ENCODE assay signal across 8 cellular contexts in the genomic region with DNA sequence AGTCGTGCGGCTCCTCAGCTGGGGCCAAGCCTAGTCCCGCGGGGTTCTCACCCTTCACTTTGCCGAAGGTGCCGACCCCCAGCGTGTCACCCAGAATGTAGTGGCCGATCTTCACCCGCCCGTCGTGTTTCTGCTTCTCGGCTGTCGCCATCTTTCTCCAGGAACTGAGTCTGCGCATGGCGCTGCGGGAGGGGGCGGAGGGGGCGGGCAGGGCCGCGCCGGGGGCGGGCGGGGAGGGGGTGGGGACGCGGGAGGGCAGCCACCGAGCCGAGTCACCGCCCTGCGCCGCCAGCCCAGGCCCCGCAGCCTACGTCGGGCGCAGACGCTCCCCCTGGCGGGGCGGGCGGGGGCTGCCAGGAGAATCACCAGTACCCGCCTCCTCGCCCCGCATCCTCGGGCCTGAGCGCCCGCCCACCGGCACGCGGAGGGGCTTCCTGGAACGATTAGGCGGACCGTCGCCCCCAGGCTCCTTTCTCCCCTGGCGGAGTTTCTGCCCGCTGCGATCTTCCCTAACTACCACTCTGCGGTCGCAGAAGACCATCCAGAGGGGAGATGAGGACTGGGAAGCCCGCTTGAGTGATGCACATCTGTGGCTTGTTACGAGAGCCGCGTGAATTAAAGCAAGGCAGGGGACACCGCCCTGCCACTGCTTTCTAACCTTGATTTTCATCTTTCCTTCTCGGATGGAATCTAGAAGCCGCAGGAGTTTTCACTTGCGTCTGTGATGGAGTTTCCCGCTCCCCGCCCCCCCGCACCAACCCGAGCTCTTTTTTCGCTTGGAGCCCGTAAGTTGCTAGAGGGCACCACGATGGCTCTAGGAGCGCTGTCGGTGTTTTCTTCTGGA. TPM values are rescaled to one million over a fixed set of nuclear protein-coding genes. Genes with fewer than 3 reads are reported as not detected.
DNase-seq lines count a peak whose midpoint lies in the region; ATAC-seq and TF ChIP-seq lines count a peak whose summit lies in the region.

A gene (minus strand): TSS at position 363 of the 844 bp plus-strand sequence. CDS start 185 bp downstream, at position 178.

- H3K4me1 Mint-ChIP-seq in CD8-positive, alpha-beta T cell (ENCODE audit: low read depth): peaks cover 47% of the 10 kb centered on the region

- peaks cover 25% of the 10 kb centered on the region for H3K36me3 Mint-ChIP-seq in CD8-positive, alpha-beta T cell

- H3K9me3 ChIP-seq in CD8-positive, alpha-beta T cell (ENCODE audit: low read length): no peaks in the 10 kb centered on the region
- no peaks in the 10 kb centered on the region for H3K9me3 ChIP-seq in right lobe of liver

- peak; percentile 84 to 93 (median 88) for DNase-seq in CD8-positive, alpha-beta T cell
- DNase-seq in HK-2 (ENCODE audit: unreplicated experiment) (peak; percentile 84), NCI-H82 (lab: John Stamatoyannopoulos, UW) (peak; percentile 90), dermis microvascular lymphatic vessel endothelial cell (ENCODE audit: low read depth in 2 of 2) (peak; percentile 68 to 93), right lobe of liver (peak; percentile 90 to 93 (median 92))
- DNase-seq in activated CD4-positive, alpha-beta T cell treated with anti-CD3 and anti-CD28 coated beads, Interleukin-2, amount 50 U/mL, for 48 hours: peak; percentile 84 to 86
- DNase-seq in stimulated activated CD4-positive, alpha-beta T cell treated with anti-CD3 and anti-CD28 coated beads, Interleukin-4, amount 100 ng/mL, for 4 hours: peak; percentile 83 to 90

- no peaks in the 10 kb centered on the region for H3K27me3 ChIP-seq in CD8-positive, alpha-beta T cell (ENCODE audit: insufficient read depth, low read length)
- H3K27me3 ChIP-seq in right lobe of liver: no peaks in the 10 kb centered on the region

- peak; percentile 64 for TF ChIP-seq POLR2A in right lobe of liver (IDR thresholded peaks at IDR 0.05)

- POLR2A ChIA-PET in CD8-positive, alpha-beta T cell (lab: Charles Lee): interaction anchor here (0.6 to 1.9 kb wide), 3 partner anchors 43 to 328 kb away, joined by 3 to 7 read pairs (median 3); a partner anchor contains a TSS

- peak within 1 kb of the TSS; percentile 94 for H3K4me3 Mint-ChIP-seq in CD8-positive, alpha-beta T cell

- H3K4me1 ChIP-seq in CD8-positive, alpha-beta T cell (ENCODE audit: insufficient read depth, low read length): peaks cover 22% of the 10 kb centered on the region
- peaks cover 0 to 18% (median 5%) of the 10 kb centered on the region in 4 donors for H3K4me1 ChIP-seq in right lobe of liver

- peak; percentile 65 for TF ChIP-seq CTCF in CD8-positive, alpha-beta T cell (IDR thresholded peaks at IDR 0.05)
- TF ChIP-seq CTCF in right lobe of liver (IDR thresholded peaks at IDR 0.05): peak; percentile 67 to 85 (median 71)

- WGBS in right lobe of liver (ENCODE audit: insufficient coverage, low coverage, low lambda C conversion rate, missing lambda C conversion rate): 2% methylated on average over 22 of the region's 73 CpGs

- H3K27me3 Mint-ChIP-seq in CD8-positive, alpha-beta T cell (ENCODE audit: low read depth): no peaks in the 10 kb centered on the region

- H3K27ac Mint-ChIP-seq in CD8-positive, alpha-beta T cell: peak within 1 kb of the TSS; percentile 94

- ATAC-seq in CD8-positive, alpha-beta T cell: peak; percentile 93
- ATAC-seq in GM19455 (IDR thresholded peaks at IDR 0.05; ENCODE audit: unreplicated experiment) (peak; percentile 97), right lobe of liver (peak; percentile 92 to 99 (median 94))

- CTCF ChIA-PET in CD8-positive, alpha-beta T cell (lab: Charles Lee): interaction anchor here (0.6 to 1.1 kb wide), 3 partner anchors 8 to 52 kb away, joined by 3 read pairs; no protein-coding TSS in a partner anchor

- H3K36me3 ChIP-seq in CD8-positive, alpha-beta T cell (ENCODE audit: insufficient read depth, low read length): no peaks in the 10 kb centered on the region
- H3K36me3 ChIP-seq in right lobe of liver: no peaks in the 10 kb centered on the region

- intact Hi-C loops in CD8-positive, alpha-beta T cell (cut with DNase I, micrococcal nuclease): loop anchor here (1.0 kb wide), 3 partner anchors 37 to 43 kb away; a partner anchor contains a TSS
- intact Hi-C loops in right lobe of liver (cut with DNase I): no loop called here

- H3K27ac ChIP-seq in CD8-positive, alpha-beta T cell (ENCODE audit: low read depth, low read length): peak within 1 kb of the TSS; percentile 90
- H3K27ac ChIP-seq in right lobe of liver: peak within 1 kb of the TSS; percentile 82 to 92 (median 85)

- no peaks in the 10 kb centered on the region for H3K9me3 Mint-ChIP-seq in CD8-positive, alpha-beta T cell

- peak within 1 kb of the TSS; percentile 99 for H3K4me3 ChIP-seq in CD8-positive, alpha-beta T cell (ENCODE audit: low read depth, low read length)
- H3K4me3 ChIP-seq in right lobe of liver: peak within 1 kb of the TSS; percentile 92 to 98 (median 97)

RNA-seq across cellular contexts. Expression of the gene that starts here (rescaled TPM):
- total RNA-seq in CD8-positive, alpha-beta T cell: 100 to 1,000 TPM; 113 to 114 TPM
- total RNA-seq in dermis microvascular lymphatic vessel endothelial cell: 69.2 and 78.3 TPM in 2 replicates
- 10 to 100 TPM; 36.7 to 82.4 (median 69.9) TPM for total RNA-seq in right lobe of liver

Comparison
In these comparisons a context has a peak if more than half of its experiments do, and no peak if none do; other contexts are left out.
1. Peak in every context shown above with its lines: DNase-seq, ATAC-seq, H3K4me3 ChIP-seq and H3K27ac ChIP-seq.
2. intact Hi-C loops: an anchor here in CD8-positive, alpha-beta T cell (1.0 kb wide); none called in right lobe of liver.